Comparison of ENCODE assay signal across 8 cellular contexts in genomic region chrX:110442631-110443030, GRCh38.
DNase-seq lines count a peak whose midpoint lies in the region; ATAC-seq, FAIRE-seq and TF ChIP-seq lines count a peak whose summit lies in the region.

No MANE protein-coding gene starts in this region.

- no peak for FAIRE-seq in HTR-8/SVneo (lab: Jason Lieb, UNC)

- peak; percentile 14 for TF ChIP-seq CTCF in endothelial cell (IDR thresholded peaks at IDR 0.05; ENCODE audit: unreplicated experiment)
- TF ChIP-seq CTCF in ovary (IDR thresholded peaks at IDR 0.05), result no peak

- no peak for TF ChIP-seq EP300 in ovary (IDR thresholded peaks at IDR 0.05)

- TF ChIP-seq POLR2A in GM18505 (IDR thresholded peaks at IDR 0.05; ENCODE audit: borderline replicate concordance, extremely low read depth, insufficient read depth, insufficient read length) (no peak), ovary (IDR thresholded peaks at IDR 0.05) (no peak)

- H3K27ac ChIP-seq in ovary, result no peak overlapping the region

- H3K27me3 ChIP-seq in ovary, result no peaks in the 10 kb centered on the region

- no peaks in the 10 kb centered on the region for H3K9me3 ChIP-seq in ovary

- H3K4me3 Mint-ChIP-seq in endothelial cell (ENCODE audit: unreplicated experiment), result no peak overlapping the region

- no peak overlapping the region for H3K4me3 ChIP-seq in ovary

- 17 to 18% (median 17%) methylated on average over 1 of the region's 1 CpG for whole genome bisulfite sequencing in ovary, 3 donors

- DNase-seq in AG08395 (ENCODE audit: low spot score) (peak; percentile 40), NCI-H2227 treated with DMSO at 0.1 percent for 48 hours (lab: John Stamatoyannopoulos, UW) (peak; percentile 2), endothelial cell (ENCODE audit: low spot score) (peak; percentile 15), HTR-8/SVneo (ENCODE audit: insufficient read length, low spot score) (no peak), ovary (no peak)
- DNase-seq in activated naive CD4-positive, alpha-beta T cell treated with Interleukin-2 at 50 U/mL for 16 hours, result no peak

- no peaks in the 10 kb centered on the region for H3K27me3 Mint-ChIP-seq in endothelial cell (ENCODE audit: unreplicated experiment)

- no peaks in the 10 kb centered on the region for H3K36me3 Mint-ChIP-seq in endothelial cell (ENCODE audit: low read depth, unreplicated experiment)

- H3K4me1 ChIP-seq in ovary (ENCODE audit: insufficient read depth), result no peaks in the 10 kb centered on the region

- H3K9me3 Mint-ChIP-seq in endothelial cell (ENCODE audit: unreplicated experiment), result no peaks in the 10 kb centered on the region

- no peak overlapping the region for H3K27ac Mint-ChIP-seq in endothelial cell (ENCODE audit: unreplicated experiment)

- intact Hi-C loops in ovary (cut with DNase I), result no loop called here

- peak; percentile 77 for ATAC-seq in GM18505 (IDR thresholded peaks at IDR 0.05; ENCODE audit: unreplicated experiment)
- peak; percentile 80 for ATAC-seq in HG02759 (IDR thresholded peaks at IDR 0.05; ENCODE audit: unreplicated experiment)

- H3K4me1 Mint-ChIP-seq in endothelial cell (ENCODE audit: unreplicated experiment), result peaks cover 8% of the 10 kb centered on the region

- H3K36me3 ChIP-seq in ovary, result no peaks in the 10 kb centered on the region

Comparison
In these comparisons a context has a peak if more than half of its experiments do, and no peak if none do; other contexts are left out.
1. DNase-seq: peak in AG08395 (single experiment), NCI-H2227 treated with DMSO at 0.1 percent for 48 hours (single experiment) and endothelial cell (single experiment); none in HTR-8/SVneo (single experiment), ovary (0 of 5) and activated naive CD4-positive, alpha-beta T cell treated with Interleukin-2 at 50 U/mL for 16 hours (single experiment).